Comparison of ENCODE assay signal across 1 cellular context in the genomic region with DNA sequence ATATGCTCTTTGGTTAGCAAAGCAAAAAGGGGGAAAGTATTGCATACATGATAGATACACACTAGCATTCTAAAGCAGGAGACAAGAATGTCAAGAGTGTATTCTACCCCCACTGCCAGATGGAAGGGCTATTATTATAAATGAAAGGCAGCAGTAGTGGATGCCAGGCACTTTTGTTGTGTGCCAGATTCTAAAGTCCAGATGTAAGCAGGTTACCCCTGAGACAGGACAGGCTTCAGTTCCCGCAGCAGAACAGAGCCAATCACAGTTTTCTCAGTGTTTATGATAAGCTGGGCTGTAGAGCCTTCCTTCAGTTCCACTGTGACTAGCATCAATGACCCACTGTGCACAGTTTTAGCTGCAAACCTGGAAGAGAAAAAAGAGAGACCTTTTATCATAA.
TF ChIP-seq lines count a peak whose summit lies in the region.

No MANE protein-coding gene starts in this region.

TF ChIP-seq in K562, 482 proteins besides CTCF, POLR2A, EP300 and RAD21 (continued from another document):
- TF ChIP-seq, protein P1, sequence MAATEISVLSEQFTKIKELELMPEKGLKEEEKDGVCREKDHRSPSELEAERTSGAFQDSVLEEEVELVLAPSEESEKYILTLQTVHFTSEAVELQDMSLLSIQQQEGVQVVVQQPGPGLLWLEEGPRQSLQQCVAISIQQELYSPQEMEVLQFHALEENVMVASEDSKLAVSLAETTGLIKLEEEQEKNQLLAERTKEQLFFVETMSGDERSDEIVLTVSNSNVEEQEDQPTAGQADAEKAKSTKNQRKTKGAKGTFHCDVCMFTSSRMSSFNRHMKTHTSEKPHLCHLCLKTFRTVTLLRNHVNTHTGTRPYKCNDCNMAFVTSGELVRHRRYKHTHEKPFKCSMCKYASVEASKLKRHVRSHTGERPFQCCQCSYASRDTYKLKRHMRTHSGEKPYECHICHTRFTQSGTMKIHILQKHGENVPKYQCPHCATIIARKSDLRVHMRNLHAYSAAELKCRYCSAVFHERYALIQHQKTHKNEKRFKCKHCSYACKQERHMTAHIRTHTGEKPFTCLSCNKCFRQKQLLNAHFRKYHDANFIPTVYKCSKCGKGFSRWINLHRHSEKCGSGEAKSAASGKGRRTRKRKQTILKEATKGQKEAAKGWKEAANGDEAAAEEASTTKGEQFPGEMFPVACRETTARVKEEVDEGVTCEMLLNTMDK (IDR thresholded peaks at IDR 0.05; ENCODE audit: borderline replicate concordance, insufficient read depth, low read depth, low read length, poor library complexity, severe bottlenecking): no peak
- TF ChIP-seq CHD2 (IDR thresholded peaks at IDR 0.05; ENCODE audit: low read depth, low read length) (no peak), SNRNP70 (optimal IDR thresholded peaks at IDR 0.05; ENCODE audit: low read depth, low read length) (no peak), STAT5B (CRISPR knock-in tag; IDR thresholded peaks at IDR 0.05) (no peak), XRCC5 (IDR thresholded peaks at IDR 0.05; ENCODE audit: low read depth, low read length) (no peak)
- TF ChIP-seq, protein P2, sequence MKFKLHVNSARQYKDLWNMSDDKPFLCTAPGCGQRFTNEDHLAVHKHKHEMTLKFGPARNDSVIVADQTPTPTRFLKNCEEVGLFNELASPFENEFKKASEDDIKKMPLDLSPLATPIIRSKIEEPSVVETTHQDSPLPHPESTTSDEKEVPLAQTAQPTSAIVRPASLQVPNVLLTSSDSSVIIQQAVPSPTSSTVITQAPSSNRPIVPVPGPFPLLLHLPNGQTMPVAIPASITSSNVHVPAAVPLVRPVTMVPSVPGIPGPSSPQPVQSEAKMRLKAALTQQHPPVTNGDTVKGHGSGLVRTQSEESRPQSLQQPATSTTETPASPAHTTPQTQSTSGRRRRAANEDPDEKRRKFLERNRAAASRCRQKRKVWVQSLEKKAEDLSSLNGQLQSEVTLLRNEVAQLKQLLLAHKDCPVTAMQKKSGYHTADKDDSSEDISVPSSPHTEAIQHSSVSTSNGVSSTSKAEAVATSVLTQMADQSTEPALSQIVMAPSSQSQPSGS (CRISPR knock-in tag; IDR thresholded peaks at IDR 0.05): no peak
